22 cellular contexts compared by ENCODE assay signal in genomic region chr14:92461891-92462290, GRCh38. TPM values are rescaled to one million over a fixed set of nuclear protein-coding genes. Genes with fewer than 3 reads are reported as not detected.
A peak's percentile ranks its signal among the peaks of the same experiment; 100 is the strongest.
DNase-seq lines count a peak whose midpoint lies in the region; ATAC-seq and TF ChIP-seq lines count a peak whose summit lies in the region.
"Had no signal": no experiment of that assay in that cellular context is flagged by ENCODE, and none has a peak within 500 bp of the region (broad histone marks: within the 10 kb centered on the region; RNA-seq: fewer than 3 reads in every experiment).

No MANE protein-coding gene starts in this region.

- no peaks in the 10 kb centered on the region for H3K27me3 ChIP-seq in GM23248 (replicated peaks; ENCODE audit: insufficient read depth)
- H3K27me3 ChIP-seq in tibial nerve = no peaks in the 10 kb centered on the region
- H3K27me3 ChIP-seq: breast epithelium had no signal

- no peak for TF ChIP-seq CTCF in tibial nerve (IDR thresholded peaks at IDR 0.05)

- H3K36me3 ChIP-seq in GM23248 (ENCODE audit: low read depth) (no peaks in the 10 kb centered on the region), tibial nerve (peaks cover 0 to 20% (median 0%) of the 10 kb centered on the region in 3 donors)
- H3K36me3 ChIP-seq: breast epithelium, suprapubic skin, WERI-Rb-1 had no signal

- no peaks in the 10 kb centered on the region for H3K27me3 Mint-ChIP-seq in activated CD8-positive, alpha-beta memory T cell treated with anti-CD3 and anti-CD28 coated beads, Interleukin-2, amount 10 ng/mL, durations not matched to agents 7 days and 5 days

- no peak overlapping the region for H2AFZ ChIP-seq in GM23248

- H3K4me3 ChIP-seq in GM23248 (no peak overlapping the region), tibial nerve (peak overlapping the region in 1 of 4 donors; percentile 20)

- no peak overlapping the region for H3K27ac Mint-ChIP-seq in activated CD8-positive, alpha-beta memory T cell treated with anti-CD3 and anti-CD28 coated beads, Interleukin-2, amount 10 ng/mL, durations not matched to agents 7 days and 5 days
- H3K27ac Mint-ChIP-seq: T-helper 2 cell treated with Interferon-gamma antibody and Interleukin-4, amounts not matched to agents 5 μg/mL and 100 μg/mL, for 36 hours had no signal

- peaks cover 25% of the 10 kb centered on the region for H3K4me1 Mint-ChIP-seq in activated CD8-positive, alpha-beta memory T cell treated with anti-CD3 and anti-CD28 coated beads, Interleukin-2, amount 10 ng/mL, durations not matched to agents 7 days and 5 days

- H3K27ac ChIP-seq in GM23248 (no peak overlapping the region), tibial nerve (no peak overlapping the region)
- H3K27ac ChIP-seq: suprapubic skin, WERI-Rb-1 had no signal

- CTCF ChIA-PET in activated CD8-positive, alpha-beta memory T cell treated with anti-CD3 and anti-CD28 coated beads, Interleukin-2, amount 10 ng/mL, durations not matched to agents 7 days and 5 days (lab: Charles Lee) = interaction anchor here (1.1 kb wide), 1 partner anchor 110 kb away, joined by 3 read pairs; no protein-coding TSS in a partner anchor

- TF ChIP-seq POLR2A in tibial nerve (IDR thresholded peaks at IDR 0.05) = no peak

- no peaks in the 10 kb centered on the region for H3K9me2 ChIP-seq in GM23248 (ENCODE audit: insufficient read depth)
- H3K9me2 ChIP-seq: SK-N-SH had no signal

- WGBS in GM23248 (ENCODE audit: low coverage in 1 of 2, low lambda C conversion rate in 2 of 2, missing lambda C conversion rate in 2 of 2), 2 experiments = 87 to 93% methylated on average over 7 of the region's 7 CpGs
- WGBS in tibial nerve, 2 donors = 81 to 86% methylated on average over 7 of the region's 7 CpGs

- DNase-seq in GM23248 = no peak
- peak; percentile 35 for DNase-seq in activated CD8-positive, alpha-beta memory T cell treated with anti-CD3 and anti-CD28 coated beads, Interleukin-2, amount 10 ng/mL, durations not matched to agents 7 days and 5 days
- DNase-seq in islet precursor cell = peak; percentile 21
- peak; percentile 12 for DNase-seq in stimulated activated CD8-positive, alpha-beta memory T cell treated with anti-CD3 and anti-CD28 coated beads, Interleukin-4, amount 100 ng/mL, for 48 hours
- no peak for DNase-seq in stimulated activated CD4-positive, alpha-beta T cell treated with anti-CD3 and anti-CD28 coated beads, Interleukin-4, amount 100 ng/mL, for 1 hour
- no peak for DNase-seq in tibial nerve (ENCODE audit: low spot score in 2 of 2)
- DNase-seq: activated CD4-positive, alpha-beta T cell treated with anti-CD3 and anti-CD28 coated beads, Interleukin-2, amount 50 U/mL, for 4 hours; activated naive CD4-positive, alpha-beta T cell treated with Interleukin-2 at 50 U/mL for 16 hours; activated T-cell treated with anti-CD3 and anti-CD28 coated beads, Interleukin-2, amount 50 U/mL, for 1 hour; cortex of kidney; DMS53; GF-D8; hippocampal formation; NCI-H187; NCI-H526; SK-N-SH; WERI-Rb-1 had no signal

- H3K4me1 ChIP-seq in GM23248 (ENCODE audit: insufficient read depth) (peaks cover 11% of the 10 kb centered on the region), tibial nerve (peaks cover 0 to 18% (median 3%) of the 10 kb centered on the region in 4 donors)
- H3K4me1 ChIP-seq: breast epithelium had no signal

- no peaks in the 10 kb centered on the region for H3K79me2 ChIP-seq in GM23248 (ENCODE audit: insufficient read depth)

- no peak overlapping the region for H3K9ac ChIP-seq in GM23248

- ATAC-seq in activated CD8-positive, alpha-beta memory T cell treated with anti-CD3 and anti-CD28 coated beads, Interleukin-2, amount 10 ng/mL, durations not matched to agents 7 days and 5 days = no peak
- ATAC-seq in GM18858 (IDR thresholded peaks at IDR 0.05; ENCODE audit: unreplicated experiment) = no peak
- ATAC-seq: HCT116 had no signal

- H3K9me3 ChIP-seq in GM23248 (ENCODE audit: low read depth) (no peaks in the 10 kb centered on the region), tibial nerve (peaks cover 0 to 7% (median 0%) of the 10 kb centered on the region in 4 donors)
- H3K9me3 ChIP-seq: SK-N-SH, suprapubic skin had no signal

- in situ Hi-C loops in GM23248 (cut with MboI) = loop anchor here (5.0 kb wide), 1 partner anchor 320 kb away; no protein-coding TSS in a partner anchor

- peaks cover under 1% of the 10 kb centered on the region for H3K36me3 Mint-ChIP-seq in activated CD8-positive, alpha-beta memory T cell treated with anti-CD3 and anti-CD28 coated beads, Interleukin-2, amount 10 ng/mL, durations not matched to agents 7 days and 5 days

- H4K20me1 ChIP-seq in GM23248 (ENCODE audit: insufficient read depth) = no peaks in the 10 kb centered on the region

- peak overlapping the region; percentile 50 for H3K4me2 ChIP-seq in GM23248 (ENCODE audit: unreplicated experiment)

- H3F3A ChIP-seq in GM23248 (ENCODE audit: insufficient read depth) = no peaks in the 10 kb centered on the region

- no peaks in the 10 kb centered on the region for H3K9me3 Mint-ChIP-seq in activated CD8-positive, alpha-beta memory T cell treated with anti-CD3 and anti-CD28 coated beads, Interleukin-2, amount 10 ng/mL, durations not matched to agents 7 days and 5 days (ENCODE audit: low read depth)
- H3K9me3 Mint-ChIP-seq: T-helper 2 cell treated with Interferon-gamma antibody and Interleukin-4, amounts not matched to agents 5 μg/mL and 100 μg/mL, for 36 hours had no signal

- H3K4me3 Mint-ChIP-seq in activated CD8-positive, alpha-beta memory T cell treated with anti-CD3 and anti-CD28 coated beads, Interleukin-2, amount 10 ng/mL, durations not matched to agents 7 days and 5 days = no peak overlapping the region
- H3K4me3 Mint-ChIP-seq: T-helper 2 cell treated with Interferon-gamma antibody and Interleukin-4, amounts not matched to agents 5 μg/mL and 100 μg/mL, for 36 hours had no signal

- TF ChIP-seq EP300 in tibial nerve (IDR thresholded peaks at IDR 0.05) = no peak

RNA-seq across cellular contexts. Expression of gene RIN3, which starts 51.7 kb away (rescaled TPM):
- 1.8 and 3.8 TPM in 2 replicates for total RNA-seq in GM23248 (2014; rRNA removed; shearing (Covaris generic))
- polyA plus RNA-seq in GM23248 (2016; fragmentation: Nextera tagmentation; extraction: Ambion mirVana) = 7.0 and 7.7 TPM in 2 replicates
- 100 to 1,000 TPM in 1 of 2 experiments, 10 to 100 TPM in 1; 76.1 to 122 TPM for total RNA-seq in activated CD8-positive, alpha-beta memory T cell treated with anti-CD3 and anti-CD28 coated beads, Interleukin-2, amount 10 ng/mL, durations not matched to agents 7 days and 5 days
- 10 to 100 TPM; 14.2 to 34.2 (median 15.5) TPM for total RNA-seq in tibial nerve

Comparison
In these comparisons a context has a peak if more than half of its experiments do, and no peak if none do; other contexts are left out.
1. DNase-seq: peak in activated CD8-positive, alpha-beta memory T cell treated with anti-CD3 and anti-CD28 coated beads, Interleukin-2, amount 10 ng/mL, durations not matched to agents 7 days and 5 days (single experiment), islet precursor cell (single experiment) and stimulated activated CD8-positive, alpha-beta memory T cell treated with anti-CD3 and anti-CD28 coated beads, Interleukin-4, amount 100 ng/mL, for 48 hours (single experiment); none in GM23248 (single experiment), stimulated activated CD4-positive, alpha-beta T cell treated with anti-CD3 and anti-CD28 coated beads, Interleukin-4, amount 100 ng/mL, for 1 hour (single experiment) and tibial nerve (0 of 2).